28 cellular contexts compared by ENCODE assay signal in genomic region chr4:150944660-150945059, GRCh38.
"Had no signal": no experiment of that assay in that cellular context is flagged by ENCODE, and none has a peak within 500 bp of the region (broad histone marks: within the 10 kb centered on the region; RNA-seq: fewer than 3 reads in every experiment).

No MANE protein-coding gene starts in this region.

- H3K4me1 ChIP-seq: ascending aorta, colonic mucosa, gastroesophageal sphincter, right lobe of liver had no signal

- H3K36me3 ChIP-seq: ascending aorta, cardiac muscle cell, colonic mucosa, gastroesophageal sphincter, ovary, right lobe of liver, thoracic aorta had no signal

- H3K4me3 Mint-ChIP-seq: activated B cell treated with CpG ODN at 0.5 μM for 24 hours; activated CD4-positive, alpha-beta T cell treated with anti-CD3 and anti-CD28 coated beads for 36 hours; activated CD8-positive, alpha-beta memory T cell treated with anti-CD3 and anti-CD28 coated beads, Interleukin-2, amount 10 ng/mL, durations not matched to agents 7 days and 5 days; activated CD8-positive, alpha-beta T cell treated with anti-CD3 and anti-CD28 coated beads, Interleukin-2, amount 10 ng/mL, durations not matched to agents 7 days and 5 days; activated naive CD4-positive, alpha-beta T cell treated with anti-CD3 and anti-CD28 coated beads, Interleukin-2, amount 10 ng/mL, durations not matched to agents 7 days and 5 days; activated naive CD8-positive, alpha-beta T cell treated with anti-CD3 and anti-CD28 coated beads, Interleukin-2, amount 10 ng/mL, durations not matched to agents 7 days and 5 days; activated T-helper 1 cell treated with anti-CD3 and anti-CD28 coated beads, Interleukin-12 subunit alpha, Interleukin-12 subunit beta, Interleukin-2, Interleukin-4 antibody, amounts not matched to agents 30 ng/mL and 10 ng/mL and 1 ng/mL, durations not matched to agents 14 hours and 24 hours and 36 hours; brain; nephron had no signal

- ATAC-seq: activated CD8-positive, alpha-beta memory T cell treated with anti-CD3 and anti-CD28 coated beads, Interleukin-2, amount 10 ng/mL, durations not matched to agents 7 days and 5 days; activated CD8-positive, alpha-beta T cell treated with anti-CD3 and anti-CD28 coated beads, Interleukin-2, amount 10 ng/mL, durations not matched to agents 7 days and 5 days; gastroesophageal sphincter; left cardiac atrium; left ventricle myocardium superior; right lobe of liver had no signal

- DNase-seq: activated B cell treated with CpG ODN at 0.5 μM for 24 hours; activated CD4-positive, alpha-beta T cell treated with anti-CD3 and anti-CD28 coated beads for 36 hours; activated CD8-positive, alpha-beta memory T cell treated with anti-CD3 and anti-CD28 coated beads, Interleukin-2, amount 10 ng/mL, durations not matched to agents 7 days and 5 days; activated CD8-positive, alpha-beta T cell treated with anti-CD3 and anti-CD28 coated beads, Interleukin-2, amount 10 ng/mL, durations not matched to agents 7 days and 5 days; activated gamma-delta T cell; activated naive CD4-positive, alpha-beta T cell treated with anti-CD3 and anti-CD28 coated beads, Interleukin-2, amount 10 ng/mL, durations not matched to agents 7 days and 5 days; activated naive CD8-positive, alpha-beta T cell treated with anti-CD3 and anti-CD28 coated beads, Interleukin-2, amount 10 ng/mL, durations not matched to agents 7 days and 5 days; activated T-cell treated with anti-CD3 and anti-CD28 coated beads for 4 hours; cerebellar nuclear complex; colonic mucosa; effector CD8-positive, alpha-beta T cell; hippocampal formation; left cardiac atrium; left ventricle myocardium superior; ovary; right lobe of liver; stimulated activated CD4-positive, alpha-beta T cell treated with anti-CD3 and anti-CD28 coated beads, Interleukin-2, amount 100 ng/mL, for 48 hours; stimulated activated naive CD8-positive, alpha-beta T cell treated with anti-CD3 and anti-CD28 coated beads, Interleukin-15, Interleukin-2, amounts not matched to agents 100 U/mL and 50 U/mL, for 24 hours; T-helper 9 cell; trophoblast cell had no signal

- H3K9me3 Mint-ChIP-seq: activated B cell treated with CpG ODN at 0.5 μM for 24 hours; activated naive CD4-positive, alpha-beta T cell treated with anti-CD3 and anti-CD28 coated beads, Interleukin-2, amount 10 ng/mL, durations not matched to agents 7 days and 5 days; activated T-helper 1 cell treated with anti-CD3 and anti-CD28 coated beads, Interleukin-12 subunit alpha, Interleukin-12 subunit beta, Interleukin-2, Interleukin-4 antibody, amounts not matched to agents 30 ng/mL and 10 ng/mL and 1 ng/mL, durations not matched to agents 14 hours and 24 hours and 36 hours had no signal

- H3K27me3 Mint-ChIP-seq: activated B cell treated with CpG ODN at 0.5 μM for 24 hours; activated CD4-positive, alpha-beta T cell treated with anti-CD3 and anti-CD28 coated beads for 36 hours; activated CD8-positive, alpha-beta memory T cell treated with anti-CD3 and anti-CD28 coated beads, Interleukin-2, amount 10 ng/mL, durations not matched to agents 7 days and 5 days; activated naive CD4-positive, alpha-beta T cell treated with anti-CD3 and anti-CD28 coated beads, Interleukin-2, amount 10 ng/mL, durations not matched to agents 7 days and 5 days; activated naive CD8-positive, alpha-beta T cell treated with anti-CD3 and anti-CD28 coated beads, Interleukin-2, amount 10 ng/mL, durations not matched to agents 7 days and 5 days; brain; progenitor cell of endocrine pancreas had no signal

- H3K4me3 ChIP-seq: ascending aorta, cardiac muscle cell, colonic mucosa, gastroesophageal sphincter, ovary, right lobe of liver, thoracic aorta had no signal

- H3K27ac Mint-ChIP-seq: activated B cell treated with CpG ODN at 0.5 μM for 24 hours; activated CD4-positive, alpha-beta T cell treated with anti-CD3 and anti-CD28 coated beads for 36 hours; activated CD8-positive, alpha-beta memory T cell treated with anti-CD3 and anti-CD28 coated beads, Interleukin-2, amount 10 ng/mL, durations not matched to agents 7 days and 5 days; activated CD8-positive, alpha-beta T cell treated with anti-CD3 and anti-CD28 coated beads, Interleukin-2, amount 10 ng/mL, durations not matched to agents 7 days and 5 days; activated naive CD4-positive, alpha-beta T cell treated with anti-CD3 and anti-CD28 coated beads, Interleukin-2, amount 10 ng/mL, durations not matched to agents 7 days and 5 days; activated naive CD8-positive, alpha-beta T cell treated with anti-CD3 and anti-CD28 coated beads, Interleukin-2, amount 10 ng/mL, durations not matched to agents 7 days and 5 days; brain; nephron; progenitor cell of endocrine pancreas had no signal

- H3K4me1 Mint-ChIP-seq: brain, nephron had no signal

- H3K9me3 ChIP-seq: ascending aorta, colonic mucosa, ovary, right lobe of liver, thoracic aorta had no signal

- H3K27me3 ChIP-seq: ascending aorta, cardiac muscle cell, colonic mucosa, gastroesophageal sphincter, ovary, right lobe of liver had no signal
